In the genomic region with DNA sequence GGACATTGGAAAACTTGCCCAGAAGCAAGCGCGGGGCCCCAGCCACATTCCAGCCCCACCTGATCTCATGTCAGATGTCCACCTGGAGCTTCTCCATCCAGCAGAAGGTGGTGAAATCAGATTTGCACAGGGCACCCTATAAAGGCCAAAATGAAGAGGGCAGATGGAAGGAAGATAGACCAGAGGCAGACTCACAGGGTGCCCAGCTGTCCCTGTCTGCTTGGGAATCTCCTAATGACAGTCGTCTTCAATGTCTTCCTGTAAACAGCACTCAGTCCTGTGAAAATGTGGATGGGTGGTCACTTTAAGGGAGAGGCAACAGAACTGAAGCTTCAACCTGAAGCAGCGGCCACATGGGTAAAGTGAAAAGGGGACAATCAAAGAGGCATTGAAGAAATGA, we compare ENCODE assay signal across 11 cellular contexts.
"Had no signal": no experiment of that assay in that cellular context is flagged by ENCODE, and none has a peak within 500 bp of the region (broad histone marks: within the 10 kb centered on the region; RNA-seq: fewer than 3 reads in every experiment).

No MANE protein-coding gene starts in this region.

- H3K36me3 ChIP-seq: HAP-1 had no signal

- H3K4me3 Mint-ChIP-seq: GM23338, H9, HFFc6 had no signal

- DNase-seq: GM23248, GOT3, H7, H9, HCEC 1CT, HFFc6 had no signal

- H3K9me3 Mint-ChIP-seq: GM23338, H9 had no signal

- H3K9me3 ChIP-seq: HAP-1 had no signal

- H3K4me3 ChIP-seq: GM23248, GM23338, HAP-1 had no signal

- H3K27ac Mint-ChIP-seq: GM23338, H9, HFFc6 had no signal

- H3K27ac ChIP-seq: GM23248 had no signal

- ATAC-seq: GM23338, HCT116 had no signal

- FAIRE-seq: H1, H54 had no signal

- H3K4me1 ChIP-seq: HAP-1 had no signal
